8 cellular contexts compared by ENCODE assay signal in genomic region chr2:6917071-6917760, GRCh38. TPM values are rescaled to one million over a fixed set of nuclear protein-coding genes. Genes with fewer than 3 reads are reported as not detected.
A peak's percentile ranks its signal among the peaks of the same experiment; 100 is the strongest.
DNase-seq lines count a peak whose midpoint lies in the region; ATAC-seq, FAIRE-seq and TF ChIP-seq lines count a peak whose summit lies in the region.

Gene RNF144A, plus strand, starts transcription at chr2:6917412. Its CDS starts 79,515 bp downstream, at chr2:6996927.

- no peak within 1 kb of the TSS for H2BK120ac ChIP-seq in mesendoderm (ENCODE audit: low read depth, low read length)

- no CpG with 5 or more reads among the region's 90 CpGs for WGBS in mesendoderm (ENCODE audit: extremely low coverage, insufficient coverage, low lambda C conversion rate)

- no peak within 1 kb of the TSS for H2AK5ac ChIP-seq in mesendoderm (ENCODE audit: low read length)

- H3K27ac ChIP-seq in 22Rv1 (no peak within 1 kb of the TSS), mesendoderm (ENCODE audit: low read depth, low read length) (no peak within 1 kb of the TSS)
- peak within 1 kb of the TSS; percentile 45 for H3K27ac ChIP-seq in effector memory CD4-positive, alpha-beta T cell (ENCODE audit: insufficient read depth, low read length, poor library complexity, severe bottlenecking)

- peak within 1 kb of the TSS; percentile 89 for H3K23ac ChIP-seq in mesendoderm (ENCODE audit: low read length)

- peak; percentile 94 for ATAC-seq in HG03045 (IDR thresholded peaks at IDR 0.05; ENCODE audit: unreplicated experiment)

- TF ChIP-seq CTCF in 22Rv1 (IDR thresholded peaks at IDR 0.05): peak; percentile 95

- DNase-seq in GM18507 (ENCODE audit: extremely low spot score, insufficient read length, low read depth) (peak; percentile 75), NCI-H345 (lab: John Stamatoyannopoulos, UW) (peak; percentile 82), mesendoderm (peak; percentile 66)
- DNase-seq in activated CD8-positive, alpha-beta memory T cell treated with anti-CD3 and anti-CD28 coated beads for 24 hours: peak; percentile 92
- peak; percentile 44 to 57 (median 54) for DNase-seq in effector memory CD4-positive, alpha-beta T cell
- peak; percentile 45 to 53 for DNase-seq in stimulated activated CD8-positive, alpha-beta memory T cell treated with anti-CD3 and anti-CD28 coated beads, Interleukin-2, amount 100 ng/mL, for 1 hour (ENCODE audit: low read depth in 2 of 2)

- peak within 1 kb of the TSS; percentile 87 for H3K4me2 ChIP-seq in mesendoderm (ENCODE audit: low read length)

- peaks cover 34% of the 10 kb centered on the region for H3K4me1 ChIP-seq in effector memory CD4-positive, alpha-beta T cell (ENCODE audit: control insufficient read depth, insufficient read depth, low read length, poor library complexity, severe bottlenecking)
- peaks cover 4% of the 10 kb centered on the region for H3K4me1 ChIP-seq in mesendoderm (ENCODE audit: control insufficient read depth, low read depth, low read length)

- no peaks in the 10 kb centered on the region for H3K36me3 ChIP-seq in effector memory CD4-positive, alpha-beta T cell (ENCODE audit: control insufficient read depth, insufficient read depth, low read length)
- no peaks in the 10 kb centered on the region for H3K36me3 ChIP-seq in mesendoderm (ENCODE audit: control insufficient read depth, insufficient read depth, low read length)

- peak; percentile 9 for FAIRE-seq in GM18507 (lab: Jason Lieb, UNC)

- no peak within 1 kb of the TSS for H2BK15ac ChIP-seq in mesendoderm (replicated peaks; ENCODE audit: low read depth)

- H4K5ac ChIP-seq in mesendoderm (ENCODE audit: low read length): no peak within 1 kb of the TSS

- peak within 1 kb of the TSS; percentile 9 for H3K18ac ChIP-seq in mesendoderm (ENCODE audit: low read length)

- H3K4ac ChIP-seq in mesendoderm (ENCODE audit: low read depth, low read length): peak within 1 kb of the TSS; percentile 1

- H3K27me3 ChIP-seq in effector memory CD4-positive, alpha-beta T cell (replicated peaks; ENCODE audit: control insufficient read depth, insufficient read depth, low read length, poor library complexity, severe bottlenecking): no peaks in the 10 kb centered on the region
- H3K27me3 ChIP-seq in mesendoderm (ENCODE audit: insufficient read depth, low read length, poor library complexity): no peaks in the 10 kb centered on the region

- peak within 1 kb of the TSS; percentile 95 for H3K56ac ChIP-seq in mesendoderm (ENCODE audit: low read length)

- peak within 1 kb of the TSS; percentile 83 for H3K9ac ChIP-seq in mesendoderm (ENCODE audit: low read length)

- peaks cover 5% of the 10 kb centered on the region for H3K79me1 ChIP-seq in mesendoderm (ENCODE audit: low read length)

- H3K79me2 ChIP-seq in mesendoderm (ENCODE audit: control insufficient read depth, insufficient read depth, low read length): no peaks in the 10 kb centered on the region

- no peak within 1 kb of the TSS for H4K8ac ChIP-seq in mesendoderm (ENCODE audit: low read depth, low read length)

- H3K4me3 ChIP-seq in effector memory CD4-positive, alpha-beta T cell (ENCODE audit: insufficient read depth, low read depth, low read length, poor library complexity, severe bottlenecking): peak within 1 kb of the TSS; percentile 73
- peak within 1 kb of the TSS; percentile 47 for H3K4me3 ChIP-seq in mesendoderm (ENCODE audit: low read length)

- H2BK5ac ChIP-seq in mesendoderm (ENCODE audit: low read length): no peak within 1 kb of the TSS

- no peaks in the 10 kb centered on the region for H3K9me3 ChIP-seq in effector memory CD4-positive, alpha-beta T cell (ENCODE audit: control insufficient read depth, low read length)

RNA-seq across cellular contexts. Expression of gene RNF144A, which starts in this region (rescaled TPM):
- 6.3 TPM for polyA plus RNA-seq in mesendoderm (2013, experiment 1 of 2)
- polyA plus RNA-seq in mesendoderm (2013, experiment 2 of 2): 6.0 TPM
